Comparison of ENCODE assay signal across 39 cellular contexts in genomic region chr10:113932854-113933253, GRCh38.
"Had no signal": no experiment of that assay in that cellular context is flagged by ENCODE, and none has a peak within 500 bp of the region (broad histone marks: within the 10 kb centered on the region; RNA-seq: fewer than 3 reads in every experiment).

No MANE protein-coding gene starts in this region.

- H3K27ac Mint-ChIP-seq: activated naive CD4-positive, alpha-beta T cell treated with anti-CD3 and anti-CD28 coated beads for 36 hours; activated naive CD4-positive, alpha-beta T cell treated with anti-CD3 and anti-CD28 coated beads, Interleukin-2, amount 10 ng/mL, durations not matched to agents 7 days and 5 days; activated naive CD4-positive, alpha-beta T cell treated with anti-CD3 and anti-CD28 coated beads, Interleukin-2, amount 50 U/mL, for 24 hours; activated naive CD4-positive, alpha-beta T cell treated with anti-CD3 and anti-CD28 coated beads, Interleukin-2, amount 50 U/mL, for 72 hours; activated naive CD8-positive, alpha-beta T cell; activated naive CD8-positive, alpha-beta T cell treated with anti-CD3 and anti-CD28 coated beads for 36 hours; activated naive CD8-positive, alpha-beta T cell treated with anti-CD3 and anti-CD28 coated beads, Interleukin-2, amount 10 ng/mL, durations not matched to agents 7 days and 5 days; activated naive CD8-positive, alpha-beta T cell treated with anti-CD3 and anti-CD28 coated beads, Interleukin-2, amount 50 U/mL, for 24 hours; activated T-helper 1 cell treated with anti-CD3 and anti-CD28 coated beads, Interleukin-12 subunit alpha, Interleukin-12 subunit beta, Interleukin-2, Interleukin-4 antibody, amounts not matched to agents 30 ng/mL and 10 ng/mL and 1 ng/mL, durations not matched to agents 14 hours and 24 hours and 36 hours; activated T-helper 17 cell treated with anti-CD3 and anti-CD28 coated beads, Interleukin-2, amount 50 U/mL, for 72 hours; activated T-helper 2 cell treated with anti-CD3 and anti-CD28 coated beads, Interferon-gamma antibody, Interleukin-2, Interleukin-4, amounts not matched to agents 10 μg/mL and 5 μg/mL and 100 μg/mL, durations not matched to agents 14 hours and 24 hours and 36 hours had no signal

- H3K4me3 Mint-ChIP-seq: activated naive CD4-positive, alpha-beta T cell treated with anti-CD3 and anti-CD28 coated beads for 36 hours; activated naive CD4-positive, alpha-beta T cell treated with anti-CD3 and anti-CD28 coated beads, Interleukin-2, amount 10 ng/mL, durations not matched to agents 7 days and 5 days; activated naive CD4-positive, alpha-beta T cell treated with anti-CD3 and anti-CD28 coated beads, Interleukin-2, amount 50 U/mL, for 24 hours; activated naive CD8-positive, alpha-beta T cell; activated naive CD8-positive, alpha-beta T cell treated with anti-CD3 and anti-CD28 coated beads for 36 hours; activated naive CD8-positive, alpha-beta T cell treated with anti-CD3 and anti-CD28 coated beads, Interleukin-2, amount 10 ng/mL, durations not matched to agents 7 days and 5 days; activated naive CD8-positive, alpha-beta T cell treated with anti-CD3 and anti-CD28 coated beads, Interleukin-2, amount 50 U/mL, for 24 hours; activated T-cell treated with anti-CD3 and anti-CD28 coated beads, Interleukin-2, amount 50 U/mL, for 4 hours; activated T-helper 1 cell treated with anti-CD3 and anti-CD28 coated beads, Interleukin-12 subunit alpha, Interleukin-12 subunit beta, Interleukin-2, Interleukin-4 antibody, amounts not matched to agents 30 ng/mL and 10 ng/mL and 1 ng/mL, durations not matched to agents 14 hours and 24 hours and 36 hours; activated T-helper 17 cell treated with anti-CD3 and anti-CD28 coated beads, Interleukin-2, amount 50 U/mL, for 72 hours; brain; central memory CD8-positive, alpha-beta T cell had no signal

- H3K9me3 Mint-ChIP-seq: activated naive CD4-positive, alpha-beta T cell treated with anti-CD3 and anti-CD28 coated beads for 36 hours; activated naive CD4-positive, alpha-beta T cell treated with anti-CD3 and anti-CD28 coated beads, Interleukin-2, amount 50 U/mL, for 24 hours; activated naive CD4-positive, alpha-beta T cell treated with anti-CD3 and anti-CD28 coated beads, Interleukin-2, amount 50 U/mL, for 72 hours; activated naive CD8-positive, alpha-beta T cell treated with anti-CD3 and anti-CD28 coated beads for 36 hours; activated naive CD8-positive, alpha-beta T cell treated with anti-CD3 and anti-CD28 coated beads, Interleukin-2, amount 50 U/mL, for 24 hours; activated T-cell treated with anti-CD3 and anti-CD28 coated beads, Interleukin-2, amount 50 U/mL, for 4 hours; activated T-helper 1 cell treated with anti-CD3 and anti-CD28 coated beads, Interleukin-12 subunit alpha, Interleukin-12 subunit beta, Interleukin-2, Interleukin-4 antibody, amounts not matched to agents 30 ng/mL and 10 ng/mL and 1 ng/mL, durations not matched to agents 14 hours and 24 hours and 36 hours; activated T-helper 17 cell treated with anti-CD3 and anti-CD28 coated beads, Interleukin-2, amount 50 U/mL, for 72 hours; activated T-helper 2 cell treated with anti-CD3 and anti-CD28 coated beads, Interferon-gamma antibody, Interleukin-2, Interleukin-4, amounts not matched to agents 10 μg/mL and 5 μg/mL and 100 μg/mL, durations not matched to agents 14 hours and 24 hours and 36 hours; central memory CD8-positive, alpha-beta T cell had no signal

- DNase-seq: activated effector memory CD4-positive, alpha-beta T cell treated with anti-CD3 and anti-CD28 coated beads, Interleukin-2, amount 50 U/mL, for 16 hours; activated effector memory CD4-positive, alpha-beta T cell treated with Interleukin-2 at 50 U/mL for 16 hours; activated gamma-delta T cell; activated gamma-delta T cell treated with Interleukin-2 at 50 U/mL for 16 hours; activated naive CD4-positive, alpha-beta T cell; activated naive CD4-positive, alpha-beta T cell treated with anti-CD3 and anti-CD28 coated beads for 36 hours; activated naive CD4-positive, alpha-beta T cell treated with anti-CD3 and anti-CD28 coated beads, Interleukin-2, amount 10 ng/mL, durations not matched to agents 7 days and 5 days; activated naive CD4-positive, alpha-beta T cell treated with anti-CD3 and anti-CD28 coated beads, Interleukin-2, amount 50 U/mL, for 16 hours; activated naive CD4-positive, alpha-beta T cell treated with Interleukin-2 at 50 U/mL for 16 hours; activated naive CD8-positive, alpha-beta T cell treated with anti-CD3 and anti-CD28 coated beads for 36 hours; activated naive CD8-positive, alpha-beta T cell treated with anti-CD3 and anti-CD28 coated beads, Interleukin-2, amount 10 ng/mL, durations not matched to agents 7 days and 5 days; activated naive CD8-positive, alpha-beta T cell treated with anti-CD3 and anti-CD28 coated beads, Interleukin-2, amount 50 U/mL, for 24 hours; activated T-cell treated with anti-CD3 and anti-CD28 coated beads, Interleukin-2, amount 50 U/mL, for 4 hours; activated T-cell treated with anti-CD3 and anti-CD28 coated beads, Interleukin-2, amount 50 U/mL, for 48 hours; adrenal gland; amniotic stem cell; amygdala; anterior cingulate cortex; aorta; body of pancreas; brain microvascular endothelial cell; caudate nucleus; central memory CD4-positive, alpha-beta T cell; cerebellar nuclear complex; colonic mucosa had no signal

- H3K4me3 ChIP-seq: adrenal gland, ascending aorta, body of pancreas, breast epithelium, cardiac muscle cell, colonic mucosa had no signal

- H3K4me1 ChIP-seq: adrenal gland, ascending aorta, breast epithelium, colonic mucosa had no signal

- H3K9me3 ChIP-seq: adrenal gland, ascending aorta, body of pancreas, breast epithelium, colonic mucosa had no signal

- H3K36me3 ChIP-seq: adrenal gland, ascending aorta, brain microvascular endothelial cell, breast epithelium, cardiac muscle cell, colonic mucosa had no signal

- FAIRE-seq: astrocyte, bronchial epithelial cell, colon had no signal

- H3K36me3 Mint-ChIP-seq: activated naive CD4-positive, alpha-beta T cell treated with anti-CD3 and anti-CD28 coated beads, Interleukin-2, amount 10 ng/mL, durations not matched to agents 7 days and 5 days; activated naive CD4-positive, alpha-beta T cell treated with anti-CD3 and anti-CD28 coated beads, Interleukin-2, amount 50 U/mL, for 24 hours; activated naive CD8-positive, alpha-beta T cell; activated naive CD8-positive, alpha-beta T cell treated with anti-CD3 and anti-CD28 coated beads for 36 hours; activated naive CD8-positive, alpha-beta T cell treated with anti-CD3 and anti-CD28 coated beads, Interleukin-2, amount 10 ng/mL, durations not matched to agents 7 days and 5 days; brain had no signal

- ATAC-seq: activated naive CD4-positive, alpha-beta T cell treated with anti-CD3 and anti-CD28 coated beads, Interleukin-2, amount 50 U/mL, for 72 hours; activated naive CD8-positive, alpha-beta T cell treated with anti-CD3 and anti-CD28 coated beads, Interleukin-2, amount 50 U/mL, for 24 hours; activated T-cell treated with anti-CD3 and anti-CD28 coated beads, Interleukin-2, amount 50 U/mL, for 4 hours; activated T-helper 17 cell treated with anti-CD3 and anti-CD28 coated beads, Interleukin-2, amount 50 U/mL, for 72 hours; body of pancreas had no signal

- H3K27me3 ChIP-seq: adrenal gland, ascending aorta, body of pancreas, brain microvascular endothelial cell, breast epithelium, cardiac muscle cell, colonic mucosa had no signal

- H3K27ac ChIP-seq: adrenal gland, ascending aorta, body of pancreas, brain microvascular endothelial cell, breast epithelium, cardiac muscle cell, colonic mucosa had no signal

- H3K4me1 Mint-ChIP-seq: activated naive CD4-positive, alpha-beta T cell treated with anti-CD3 and anti-CD28 coated beads, Interleukin-2, amount 10 ng/mL, durations not matched to agents 7 days and 5 days; activated naive CD4-positive, alpha-beta T cell treated with anti-CD3 and anti-CD28 coated beads, Interleukin-2, amount 50 U/mL, for 24 hours; activated naive CD8-positive, alpha-beta T cell treated with anti-CD3 and anti-CD28 coated beads for 36 hours; activated naive CD8-positive, alpha-beta T cell treated with anti-CD3 and anti-CD28 coated beads, Interleukin-2, amount 10 ng/mL, durations not matched to agents 7 days and 5 days; activated naive CD8-positive, alpha-beta T cell treated with anti-CD3 and anti-CD28 coated beads, Interleukin-2, amount 50 U/mL, for 24 hours; activated T-helper 17 cell treated with anti-CD3 and anti-CD28 coated beads, Interleukin-2, amount 50 U/mL, for 72 hours; central memory CD8-positive, alpha-beta T cell had no signal
